29 cellular contexts compared by ENCODE assay signal in the genomic region with DNA sequence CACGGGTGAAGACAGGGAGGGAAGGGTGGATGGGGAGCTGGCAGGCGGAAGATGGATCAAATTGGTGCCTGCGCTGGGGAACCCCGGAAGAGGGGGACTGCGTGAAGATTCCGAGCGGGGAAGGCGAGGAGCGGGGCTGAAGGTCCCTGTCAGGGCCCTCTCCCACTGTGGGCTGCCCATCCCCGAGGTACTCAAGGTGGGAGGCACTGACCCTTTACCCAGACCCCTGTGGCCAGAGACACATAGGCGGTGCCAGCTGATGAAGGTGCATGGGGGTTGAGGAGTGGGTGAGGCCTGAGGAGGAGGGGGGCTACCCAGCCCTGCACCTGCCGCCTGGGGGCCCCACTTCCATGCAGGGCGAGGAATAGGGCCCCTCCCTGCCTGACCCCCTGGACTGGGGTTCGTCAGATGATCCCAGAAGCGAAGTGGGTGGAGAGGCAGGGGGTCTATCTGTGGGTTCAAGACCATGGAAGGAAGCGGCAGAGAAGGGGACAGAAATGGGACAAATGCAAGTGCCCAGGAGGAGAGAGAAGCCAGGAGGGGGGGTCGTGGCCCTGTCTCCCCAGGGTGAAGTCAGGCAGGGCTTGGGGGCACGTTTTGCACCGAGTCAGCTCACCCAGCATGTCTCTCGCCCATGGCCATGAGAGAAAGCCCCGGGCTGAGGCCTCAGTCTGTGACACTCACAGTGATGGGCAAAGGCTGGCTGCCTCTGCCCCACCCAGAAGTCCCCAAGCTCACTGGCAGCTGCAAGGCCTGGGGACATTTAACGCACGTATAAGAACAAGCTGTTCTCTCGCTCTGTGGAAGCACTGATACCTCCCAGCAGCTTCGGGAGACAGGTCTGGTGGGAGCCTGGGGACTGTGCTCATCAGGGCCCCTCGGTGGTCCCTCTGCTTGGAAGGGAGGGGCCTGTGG. TPM values are rescaled to one million over a fixed set of nuclear protein-coding genes. Genes with fewer than 3 reads are reported as not detected.
A peak's percentile ranks its signal among the peaks of the same experiment; 100 is the strongest.
DNase-seq lines count a peak whose midpoint lies in the region; ATAC-seq, FAIRE-seq and TF ChIP-seq lines count a peak whose summit lies in the region.
"Had no signal": no experiment of that assay in that cellular context is flagged by ENCODE, and none has a peak within 500 bp of the region (broad histone marks: within the 10 kb centered on the region; RNA-seq: fewer than 3 reads in every experiment).

No MANE protein-coding gene starts in this region.

- H3K9ac ChIP-seq in HCT116 (ENCODE audit: low read length): no peak overlapping the region

- H2AFZ ChIP-seq in HCT116 (ENCODE audit: low read depth, low read length, poor library complexity, severe bottlenecking): no peak overlapping the region

- BruUV-seq in HCT116 (replicated peaks; lab: Mats Ljungman, UMichigan): TSS peak; percentile 16

- H3K27ac ChIP-seq in HCT116 (ENCODE audit: low read depth, low read length): no peak overlapping the region
- no peak overlapping the region for H3K27ac ChIP-seq in small intestine (ENCODE audit: low read depth in 1 of 2, low read length in 1 of 2)
- H3K27ac ChIP-seq: A549, breast epithelium, lower lobe of right lung, SK-N-MC had no signal

- TF ChIP-seq CTCF in HCT116 (IDR thresholded peaks at IDR 0.05 in 2 of 3, conservative IDR thresholded peaks at IDR 0.05 in 1 of 3; ENCODE audit: borderline replicate concordance in 1 of 3, insufficient read depth in 1 of 3, low read depth in 2 of 3, low read length in 2 of 3): no peak

- POLR2A ChIA-PET in HCT116 (lab: Charles Lee): no interaction called here

- peaks cover 3% of the 10 kb centered on the region for H3K36me3 Mint-ChIP-seq in activated T-cell treated with anti-CD3 and anti-CD28 coated beads, Interleukin-2, amount 50 U/mL, for 24 hours (ENCODE audit: low read depth)
- H3K36me3 Mint-ChIP-seq: activated naive CD4-positive, alpha-beta T cell treated with anti-CD3 and anti-CD28 coated beads, Interleukin-2, amount 50 U/mL, for 24 hours; natural killer cell treated with Interleukin-12 subunit alpha and Interleukin-12 subunit beta and Interleukin-15 and Interleukin-18, amount 100 ng/mL, for 72 hours had no signal

- no peak for TF ChIP-seq RAD21 in HCT116 (IDR thresholded peaks at IDR 0.05; ENCODE audit: low read depth)

- peaks cover 8% of the 10 kb centered on the region for H3K9me3 Mint-ChIP-seq in activated T-cell treated with anti-CD3 and anti-CD28 coated beads, Interleukin-2, amount 50 U/mL, for 24 hours
- H3K9me3 Mint-ChIP-seq: activated naive CD4-positive, alpha-beta T cell treated with anti-CD3 and anti-CD28 coated beads, Interleukin-2, amount 50 U/mL, for 24 hours; natural killer cell treated with Interleukin-12 subunit alpha and Interleukin-12 subunit beta and Interleukin-15 and Interleukin-18, amount 100 ng/mL, for 72 hours had no signal

- H3K79me2 ChIP-seq in HCT116 (ENCODE audit: insufficient read depth, low read length): peaks cover 13% of the 10 kb centered on the region; the same call in 1 of the 2 replicates

- H3K27me3 ChIP-seq in HCT116 (ENCODE audit: insufficient read depth, low read length): no peaks in the 10 kb centered on the region
- H3K27me3 ChIP-seq in small intestine (ENCODE audit: control insufficient read depth in 2 of 2, insufficient read depth in 2 of 2, low read length in 2 of 2): no peaks in the 10 kb centered on the region
- H3K27me3 ChIP-seq: breast epithelium had no signal

- peaks cover 3% of the 10 kb centered on the region for H3K27me3 Mint-ChIP-seq in activated T-cell treated with anti-CD3 and anti-CD28 coated beads, Interleukin-2, amount 50 U/mL, for 24 hours
- H3K27me3 Mint-ChIP-seq: activated CD4-positive, alpha-beta T cell treated with anti-CD3 and anti-CD28 coated beads for 36 hours; activated naive CD4-positive, alpha-beta T cell treated with anti-CD3 and anti-CD28 coated beads, Interleukin-2, amount 50 U/mL, for 24 hours had no signal

- H3K36me3 ChIP-seq in HCT116 (ENCODE audit: control insufficient read depth in 1 of 2, insufficient read depth in 2 of 2, low read length in 2 of 2) (no peaks in the 10 kb centered on the region), small intestine (ENCODE audit: control insufficient read depth in 2 of 2, insufficient read depth in 2 of 2, low read length in 2 of 2) (no peaks in the 10 kb centered on the region)
- H3K36me3 ChIP-seq: breast epithelium, lower lobe of right lung had no signal

- no peak overlapping the region for H3K4me2 ChIP-seq in HCT116 (ENCODE audit: low read length)
- H3K4me2 ChIP-seq: A549 had no signal

- no peak overlapping the region for H3K4me3 ChIP-seq in HCT116 (replicated peaks in 1 of 2; ENCODE audit: low read depth in 1 of 2, low read length in 2 of 2)
- no peak overlapping the region for H3K4me3 ChIP-seq in small intestine (ENCODE audit: low read depth in 1 of 2, low read length in 2 of 2)
- H3K4me3 ChIP-seq: A549, breast epithelium, lower lobe of right lung, SK-N-MC had no signal

- H3K4me3 Mint-ChIP-seq in activated T-cell treated with anti-CD3 and anti-CD28 coated beads, Interleukin-2, amount 50 U/mL, for 24 hours: no peak overlapping the region
- H3K4me3 Mint-ChIP-seq: activated CD4-positive, alpha-beta T cell treated with anti-CD3 and anti-CD28 coated beads for 36 hours; activated CD8-positive, alpha-beta T cell treated with anti-CD3 and anti-CD28 coated beads, Interleukin-2, amount 10 ng/mL, durations not matched to agents 7 days and 5 days; activated naive CD4-positive, alpha-beta T cell treated with anti-CD3 and anti-CD28 coated beads, Interleukin-2, amount 50 U/mL, for 24 hours; natural killer cell treated with Interleukin-12 subunit alpha and Interleukin-12 subunit beta and Interleukin-15 and Interleukin-18, amount 100 ng/mL, for 72 hours; stimulated activated naive CD8-positive, alpha-beta T cell treated with anti-CD3 and anti-CD28 coated beads, Interleukin-15, Interleukin-2, amounts not matched to agents 100 ng/mL and 50 ng/mL, for 24 hours had no signal

- RAD21 ChIA-PET in HCT116 (lab: Charles Lee; ENCODE audit: low non-redundant PET in 1 of 2, low total read pairs in 2 of 2, uncharacterized antibody in 2 of 2, unreplicated experiment in 2 of 2): no interaction called here

- H4K20me1 ChIP-seq in HCT116 (ENCODE audit: insufficient read depth): no peaks in the 10 kb centered on the region

- H3K4me1 ChIP-seq in HCT116 (ENCODE audit: control insufficient read depth in 1 of 2, insufficient read depth in 2 of 2, low read length in 2 of 2) (peaks cover 6 to 28% of the 10 kb centered on the region in 2 experiments; a peak in 3 of 4 replicates), small intestine (ENCODE audit: control insufficient read depth in 2 of 2, insufficient read depth in 1 of 2, low read depth in 1 of 2, low read length in 1 of 2) (peaks cover 3 to 4% of the 10 kb centered on the region in 2 donors)

- H3K4me1 Mint-ChIP-seq in activated T-cell treated with anti-CD3 and anti-CD28 coated beads, Interleukin-2, amount 50 U/mL, for 24 hours (ENCODE audit: low read depth): peaks cover 11% of the 10 kb centered on the region
- H3K4me1 Mint-ChIP-seq: activated CD4-positive, alpha-beta T cell treated with anti-CD3 and anti-CD28 coated beads for 36 hours had no signal

- FAIRE-seq in small intestine (lab: Jason Lieb, UNC): no peak
- FAIRE-seq: A549, colon, H54 had no signal

- no peaks in the 10 kb centered on the region for H3K9me2 ChIP-seq in HCT116 (ENCODE audit: insufficient read depth)

- no peak for TF ChIP-seq POLR2A in HCT116 (IDR thresholded peaks at IDR 0.05; ENCODE audit: borderline replicate concordance, extremely low read depth, insufficient read depth, insufficient read length)

- CTCF ChIA-PET in HCT116 (lab: Charles Lee): no interaction called here

- 33 to 70% (median 51%) methylated on average over 23 to 26 of the region's 26 CpGs for WGBS in small intestine, 3 donors

- H3K9me3 ChIP-seq in HCT116 (ENCODE audit: control insufficient read depth in 1 of 2, insufficient read depth in 1 of 2, low read depth in 1 of 2, low read length in 2 of 2) (peaks cover 0 to 6% of the 10 kb centered on the region in 2 experiments; a peak in 2 of 4 replicates), small intestine (ENCODE audit: control insufficient read depth, low read depth) (peaks cover 2% of the 10 kb centered on the region)
- H3K9me3 ChIP-seq: lower lobe of right lung had no signal

- H3K27ac Mint-ChIP-seq in activated T-cell treated with anti-CD3 and anti-CD28 coated beads, Interleukin-2, amount 50 U/mL, for 24 hours: peak overlapping the region; percentile 33
- H3K27ac Mint-ChIP-seq: activated CD4-positive, alpha-beta T cell treated with anti-CD3 and anti-CD28 coated beads for 36 hours; activated CD8-positive, alpha-beta T cell treated with anti-CD3 and anti-CD28 coated beads, Interleukin-2, amount 10 ng/mL, durations not matched to agents 7 days and 5 days; natural killer cell treated with Interleukin-12 subunit alpha and Interleukin-12 subunit beta and Interleukin-15 and Interleukin-18, amount 100 ng/mL, for 72 hours; stimulated activated naive CD8-positive, alpha-beta T cell treated with anti-CD3 and anti-CD28 coated beads, Interleukin-15, Interleukin-2, amounts not matched to agents 100 ng/mL and 50 ng/mL, for 24 hours had no signal

- ATAC-seq in HCT116: no peak
- no peak for ATAC-seq in GM18868 (IDR thresholded peaks at IDR 0.05; ENCODE audit: unreplicated experiment)
- no peak for ATAC-seq in HG02870 (IDR thresholded peaks at IDR 0.05; ENCODE audit: unreplicated experiment)
- ATAC-seq: A549; activated CD4-positive, alpha-beta T cell treated with anti-CD3 and anti-CD28 coated beads for 36 hours; activated CD8-positive, alpha-beta T cell treated with anti-CD3 and anti-CD28 coated beads, Interleukin-2, amount 10 ng/mL, durations not matched to agents 7 days and 5 days; lower lobe of right lung; natural killer cell treated with Interleukin-12 subunit alpha and Interleukin-12 subunit beta and Interleukin-15 and Interleukin-18, amount 100 ng/mL, for 72 hours had no signal

- DNase-seq in activated T-cell treated with anti-CD3 and anti-CD28 coated beads, Interleukin-2, amount 50 U/mL, for 24 hours: peak; percentile 29
- no peak for DNase-seq in activated T-cell treated with anti-CD3 and anti-CD28 coated beads, Interleukin-2, amount 50 U/mL, for 1 hour
- DNase-seq in HCT116 (ENCODE audit: low read depth, low spot score) (no peak), islet precursor cell (peak; percentile 22), small intestine (peak; percentile 47), NCI-H2029 (lab: John Stamatoyannopoulos, UW) (no peak)
- DNase-seq: activated CD4-positive, alpha-beta T cell treated with anti-CD3 and anti-CD28 coated beads for 36 hours; activated CD8-positive, alpha-beta T cell treated with anti-CD3 and anti-CD28 coated beads, Interleukin-2, amount 10 ng/mL, durations not matched to agents 7 days and 5 days; amygdala; effector CD8-positive, alpha-beta T cell; erythroblast; lower lobe of right lung; NCI-H1092 treated with DMSO at 0.1 percent for 48 hours; NCI-H187; NCI-H69; stimulated activated CD4-positive, alpha-beta T cell treated with anti-CD3 and anti-CD28 coated beads, Interleukin-15, amount 100 ng/mL, for 24 hours; T-helper 2 cell had no signal

- intact Hi-C loops in HCT116 (cut with micrococcal nuclease): loop anchor here (5.0 kb wide), 1 partner anchor 228 kb away; the partner anchor contains the start of gene PEX10

RNA-seq across cellular contexts. Expression of gene MMEL1, which starts 7.0 kb away (rescaled TPM):
- total RNA-seq in HCT116 (2021; ENCODE audit: unreplicated experiment): 2.7 TPM
- 3.0 and 8.1 TPM in 2 replicates for polyA plus RNA-seq in HCT116 (2012)
- 10 to 100 TPM in 2 of 3 donors, 1 to 10 TPM in 1; 7.6 to 35.4 (median 22.6) TPM for polyA plus RNA-seq in small intestine
- total RNA-seq: kidney epithelial cell, M059J had no signal
- polyA plus RNA-seq: A549 had no signal

RNA-seq across cellular contexts. Expression of gene PRXL2B, which starts 53.3 kb away (rescaled TPM):
- total RNA-seq in HCT116 (2021; ENCODE audit: unreplicated experiment): 32.2 TPM
- 17.5 and 17.8 TPM in 2 replicates for polyA plus RNA-seq in HCT116 (2012)
- polyA plus RNA-seq in small intestine: 10 to 100 TPM; 28.9 to 48.1 (median 46.3) TPM

Comparison
In these comparisons a context has a peak if more than half of its experiments do, and no peak if none do; other contexts are left out.
1. DNase-seq: peak in activated T-cell treated with anti-CD3 and anti-CD28 coated beads, Interleukin-2, amount 50 U/mL, for 24 hours (single experiment), islet precursor cell (single experiment) and small intestine (single experiment); none in activated T-cell treated with anti-CD3 and anti-CD28 coated beads, Interleukin-2, amount 50 U/mL, for 1 hour (single experiment), HCT116 (single experiment) and NCI-H2029 (single experiment).